Comparison of ENCODE assay signal across 10 cellular contexts in genomic region chr9:122214507-122214906, GRCh38. TPM values are rescaled to one million over a fixed set of nuclear protein-coding genes. Genes with fewer than 3 reads are reported as not detected.
DNase-seq lines count a peak whose midpoint lies in the region; TF ChIP-seq lines count a peak whose summit lies in the region.
"Had no signal": no experiment of that assay in that cellular context is flagged by ENCODE, and none has a peak within 500 bp of the region (broad histone marks: within the 10 kb centered on the region; RNA-seq: fewer than 3 reads in every experiment).

No MANE protein-coding gene starts in this region.

- peak overlapping the region; percentile 14; the same call in 1 of the 2 replicates for H3K4me3 ChIP-seq in BE2C (ENCODE audit: low read depth, low read length)
- H3K4me3 ChIP-seq in HUES6 (ENCODE audit: low read depth, low read length): peak overlapping the region; percentile 58
- H3K4me3 ChIP-seq in spleen: peak overlapping the region in 3 of 8 donors; percentile 42 to 70 (median 44)

- H3K36me3 ChIP-seq in BE2C (no peaks in the 10 kb centered on the region), HUES6 (ENCODE audit: control insufficient read depth, insufficient read depth, low read length) (no peaks in the 10 kb centered on the region), spleen (no peaks in the 10 kb centered on the region)
- H3K36me3 ChIP-seq: upper lobe of left lung had no signal

- H3K27ac Mint-ChIP-seq in brain (no peak overlapping the region), mesothelial cell of epicardium (no peak overlapping the region)

- TF ChIP-seq CTCF in BE2C (IDR thresholded peaks at IDR 0.05; ENCODE audit: low read depth, low read length): no peak
- no peak for TF ChIP-seq CTCF in brain (conservative IDR thresholded peaks at IDR 0.05)
- no peak for TF ChIP-seq CTCF in mesothelial cell of epicardium (IDR thresholded peaks at IDR 0.05; ENCODE audit: unreplicated experiment)
- TF ChIP-seq CTCF in spleen (IDR thresholded peaks at IDR 0.05 in 8 of 11, conservative IDR thresholded peaks at IDR 0.05 in 3 of 11): no peak

- H3K9ac ChIP-seq in HUES6 (ENCODE audit: low read length): no peak overlapping the region

- H3K4me1 Mint-ChIP-seq in brain (peaks cover 35% of the 10 kb centered on the region), mesothelial cell of epicardium (peaks cover 16% of the 10 kb centered on the region)

- H3K4me1 ChIP-seq in BE2C (peaks cover 3% of the 10 kb centered on the region), HUES6 (ENCODE audit: control insufficient read depth, insufficient read depth, low read length) (peaks cover 16% of the 10 kb centered on the region; the same call in 1 of the 2 replicates), spleen (peaks cover 8 to 29% (median 25%) of the 10 kb centered on the region in 6 donors)

- TF ChIP-seq POLR2A in spleen (IDR thresholded peaks at IDR 0.05): no peak

- DNase-seq in BE2C (no peak), mesothelial cell of epicardium (ENCODE audit: low spot score in 2 of 2, unreplicated experiment in 2 of 2) (no peak), ureter (ENCODE audit: low spot score) (no peak), A172 (ENCODE audit: low spot score) (no peak), spleen (no peak), posterior vena cava (ENCODE audit: low spot score) (no peak)
- DNase-seq: DND-41 had no signal

- H3K27ac ChIP-seq in HUES6 (ENCODE audit: low read depth, low read length) (no peak overlapping the region), spleen (no peak overlapping the region)
- H3K27ac ChIP-seq: upper lobe of left lung had no signal

- H3K4me3 Mint-ChIP-seq in brain: peak overlapping the region; percentile 53 to 77 (median 74)
- peak overlapping the region; percentile 54 for H3K4me3 Mint-ChIP-seq in mesothelial cell of epicardium

- H3K9me3 Mint-ChIP-seq in brain (peaks cover 0 to 12% (median 4%) of the 10 kb centered on the region in 5 experiments), mesothelial cell of epicardium (no peaks in the 10 kb centered on the region)

- H3K9me3 ChIP-seq in BE2C (peaks cover 6% of the 10 kb centered on the region), HUES6 (ENCODE audit: control insufficient read depth, insufficient read depth, low read depth, low read length) (no peaks in the 10 kb centered on the region), spleen (no peaks in the 10 kb centered on the region)
- H3K9me3 ChIP-seq: upper lobe of left lung had no signal

- H3K36me3 Mint-ChIP-seq in brain: no peaks in the 10 kb centered on the region
- H3K36me3 Mint-ChIP-seq in mesothelial cell of epicardium: no peaks in the 10 kb centered on the region

- WGBS in spleen, 5 donors: 68 to 86% (median 82%) methylated on average over 9 of the region's 9 CpGs

- H3K27me3 Mint-ChIP-seq in brain (peaks cover 100% of the 10 kb centered on the region), mesothelial cell of epicardium (ENCODE audit: low read depth) (peaks cover 99% of the 10 kb centered on the region)

- peaks cover 91% of the 10 kb centered on the region for H3K27me3 ChIP-seq in BE2C
- H3K27me3 ChIP-seq in HUES6 (ENCODE audit: control insufficient read depth, insufficient read depth, low read length): peaks cover 91% of the 10 kb centered on the region
- H3K27me3 ChIP-seq in spleen (replicated peaks in 1 of 7): peaks cover 0 to 88% (median 79%) of the 10 kb centered on the region in 7 donors

- intact Hi-C loops in spleen (cut with DNase I; ENCODE audit: low total_unique reads) (no loop called here), posterior vena cava (cut with DNase I) (no loop called here)

RNA-seq across cellular contexts. Expression of gene LHX6, which starts 14.2 kb away (rescaled TPM):
- 0.17 TPM for polyA plus RNA-seq in BE2C (2012; ENCODE audit: insufficient read depth, insufficient read length, low read depth)
- polyA plus RNA-seq in brain (ENCODE audit: insufficient read depth, low read depth, low replicate concordance) (2.6 TPM), spleen (under 1 TPM; 0.04 to 0.12 (median 0.10) TPM)
- total RNA-seq in mesothelial cell of epicardium (0.09 TPM in 1 of 3 replicates, not detected in the others), ureter (5.7 TPM), spleen (1 to 10 TPM in 1 of 7 donors, under 1 TPM in 3, not detected in 3; 0.40 to 1.3 (median 0.46) TPM), posterior vena cava (10 to 100 TPM in 1 of 2 donors, 1 to 10 TPM in 1; 8.3 to 23.6 TPM)
- 2.2 and 2.5 TPM in 2 replicates for total RNA-seq in A172 (2014; rRNA removed; shearing (Covaris generic))

RNA-seq across cellular contexts. Expression of gene RBM18, which starts 50.1 kb away (rescaled TPM):
- polyA plus RNA-seq in BE2C (2012; ENCODE audit: insufficient read depth, insufficient read length, low read depth): 57.4 TPM
- polyA plus RNA-seq in brain (ENCODE audit: insufficient read depth, low read depth, low replicate concordance) (25.6 TPM), spleen (1 to 10 TPM; 4.2 to 7.5 (median 6.8) TPM)
- total RNA-seq in mesothelial cell of epicardium (16.7 to 22.1 TPM (median 20.5 TPM) in 3 replicates), ureter (25.0 TPM), spleen (10 to 100 TPM; 10.0 to 21.5 (median 18.1) TPM), posterior vena cava (10 to 100 TPM; 18.9 to 19.2 TPM)
- total RNA-seq in A172 (2014; rRNA removed; shearing (Covaris generic)): 12.1 and 15.2 TPM in 2 replicates

RNA-seq across cellular contexts. Expression of gene MRRF, which starts 50.2 kb away (rescaled TPM):
- polyA plus RNA-seq in BE2C (2012; ENCODE audit: insufficient read depth, insufficient read length, low read depth): 41.2 TPM
- polyA plus RNA-seq in brain (ENCODE audit: insufficient read depth, low read depth, low replicate concordance) (20.4 TPM), spleen (10 to 100 TPM; 23.1 to 29.6 (median 24.7) TPM)
- total RNA-seq in mesothelial cell of epicardium (38.7 to 39.9 TPM (median 39.2 TPM) in 3 replicates), ureter (61.5 TPM), spleen (10 to 100 TPM; 30.9 to 44.8 (median 39.7) TPM), posterior vena cava (10 to 100 TPM; 23.8 to 27.7 TPM)
- 102 and 120 TPM in 2 replicates for total RNA-seq in A172 (2014; rRNA removed; shearing (Covaris generic))

RNA-seq across cellular contexts. Expression of gene MORN5, which starts 54.8 kb away (rescaled TPM):
- polyA plus RNA-seq in BE2C (2012; ENCODE audit: insufficient read depth, insufficient read length, low read depth): not detected
- polyA plus RNA-seq in brain (ENCODE audit: insufficient read depth, low read depth, low replicate concordance): 11.9 TPM
- not detected in 3 replicates for total RNA-seq in mesothelial cell of epicardium
- 1.4 TPM for total RNA-seq in ureter
- not detected in 2 replicates for total RNA-seq in A172 (2014; rRNA removed; shearing (Covaris generic))
- total RNA-seq in spleen: 1 to 10 TPM in 1 of 7 donors, not detected in 6; 1.4 TPM
- not detected for polyA plus RNA-seq in spleen
- 1 to 10 TPM in 1 of 2 donors, under 1 TPM in 1; 0.95 to 1.5 TPM for total RNA-seq in posterior vena cava

RNA-seq across cellular contexts. Expression of gene NDUFA8, which starts 54.9 kb away (rescaled TPM):
- 171 TPM for polyA plus RNA-seq in BE2C (2012; ENCODE audit: insufficient read depth, insufficient read length, low read depth)
- 207 TPM for polyA plus RNA-seq in brain (ENCODE audit: insufficient read depth, low read depth, low replicate concordance)
- 37.1 to 38.8 TPM (median 37.7 TPM) in 3 replicates for total RNA-seq in mesothelial cell of epicardium
- total RNA-seq in ureter: 38.1 TPM
- 144 and 168 TPM in 2 replicates for total RNA-seq in A172 (2014; rRNA removed; shearing (Covaris generic))
- 10 to 100 TPM; 27.8 to 32.7 (median 29.2) TPM for total RNA-seq in spleen
- polyA plus RNA-seq in spleen: 10 to 100 TPM; 47.6 to 72.7 (median 66.3) TPM
- 10 to 100 TPM; 36.5 to 38.2 TPM for total RNA-seq in posterior vena cava
